Comparison of ENCODE assay signal across 8 cellular contexts in the genomic region with DNA sequence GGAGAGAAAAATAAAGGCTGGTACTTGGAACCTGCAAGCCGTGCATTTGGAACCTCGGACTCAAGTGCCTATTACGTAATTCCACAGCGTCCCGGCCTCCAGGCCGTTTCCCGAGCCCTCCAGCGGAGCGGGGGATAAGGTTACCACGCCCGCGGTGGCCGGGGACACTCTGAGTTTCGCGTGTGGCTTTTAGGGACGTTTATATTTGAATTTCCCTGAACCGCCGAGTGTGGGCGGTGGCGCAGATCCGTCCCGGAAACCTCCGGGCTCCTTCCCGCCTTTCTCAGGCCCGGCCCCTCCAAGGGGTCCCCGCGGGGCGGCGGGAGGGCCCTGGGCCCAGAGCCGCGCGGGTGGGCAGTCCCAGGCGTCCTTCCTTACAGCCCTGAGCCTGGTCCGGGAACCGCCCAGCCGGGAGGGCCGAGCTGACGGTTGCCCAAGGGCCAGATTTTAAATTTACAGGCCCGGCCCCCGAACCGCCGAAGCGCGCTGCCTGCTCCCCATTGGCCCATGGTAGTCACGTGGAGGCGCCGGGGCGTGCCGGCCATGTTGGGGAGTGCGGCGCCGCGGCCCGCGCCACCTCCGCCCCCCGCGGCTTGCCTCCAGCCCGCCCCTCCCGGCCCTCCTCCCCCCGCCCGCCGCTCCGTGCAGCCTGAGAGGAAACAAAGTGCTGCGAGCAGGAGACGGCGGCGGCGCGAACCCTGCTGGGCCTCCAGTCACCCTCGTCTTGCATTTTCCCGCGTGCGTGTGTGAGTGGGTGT. TPM values are rescaled to one million over a fixed set of nuclear protein-coding genes. Genes with fewer than 3 reads are reported as not detected.
DNase-seq lines count a peak whose midpoint lies in the region; ATAC-seq, FAIRE-seq and TF ChIP-seq lines count a peak whose summit lies in the region.

A gene with protein sequence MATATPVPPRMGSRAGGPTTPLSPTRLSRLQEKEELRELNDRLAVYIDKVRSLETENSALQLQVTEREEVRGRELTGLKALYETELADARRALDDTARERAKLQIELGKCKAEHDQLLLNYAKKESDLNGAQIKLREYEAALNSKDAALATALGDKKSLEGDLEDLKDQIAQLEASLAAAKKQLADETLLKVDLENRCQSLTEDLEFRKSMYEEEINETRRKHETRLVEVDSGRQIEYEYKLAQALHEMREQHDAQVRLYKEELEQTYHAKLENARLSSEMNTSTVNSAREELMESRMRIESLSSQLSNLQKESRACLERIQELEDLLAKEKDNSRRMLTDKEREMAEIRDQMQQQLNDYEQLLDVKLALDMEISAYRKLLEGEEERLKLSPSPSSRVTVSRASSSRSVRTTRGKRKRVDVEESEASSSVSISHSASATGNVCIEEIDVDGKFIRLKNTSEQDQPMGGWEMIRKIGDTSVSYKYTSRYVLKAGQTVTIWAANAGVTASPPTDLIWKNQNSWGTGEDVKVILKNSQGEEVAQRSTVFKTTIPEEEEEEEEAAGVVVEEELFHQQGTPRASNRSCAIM (plus strand): TSS at position 638 of the 758 bp plus-strand sequence. CDS start 373 bp downstream, outside the sequence.

- peaks cover 4% of the 10 kb centered on the region for H3K27me3 Mint-ChIP-seq in CD4-positive, CD25-positive, alpha-beta regulatory T cell
- no peaks in the 10 kb centered on the region for H3K27me3 Mint-ChIP-seq in dendritic cell treated with granulocyte-macrophage colony-stimulating factor and Interleukin-4, amounts not matched to agents 40 ng/mL and 50 ng/mL, for 4 days

- H2AFZ ChIP-seq in HepG2 (ENCODE audit: low read length): peak within 1 kb of the TSS; percentile 71

- H4K20me1 ChIP-seq in HepG2 (ENCODE audit: insufficient read depth, low read length): peaks cover 13% of the 10 kb centered on the region

- peaks cover 40% of the 10 kb centered on the region for H3K79me2 ChIP-seq in HepG2 (ENCODE audit: insufficient read depth, low read length)

- DNase-seq in CD4-positive, CD25-positive, alpha-beta regulatory T cell: peak; percentile 89 to 97 (median 94)
- peak; percentile 97 for DNase-seq in NCI-H82 (lab: John Stamatoyannopoulos, UW)
- DNase-seq in activated CD4-positive, alpha-beta T cell treated with anti-CD3 and anti-CD28 coated beads, Interleukin-2, amount 50 U/mL, for 4 hours: peak; percentile 91
- DNase-seq in HepG2 (ENCODE audit: low spot score): peak; percentile 92
- DNase-seq in stimulated activated CD4-positive, alpha-beta T cell treated with anti-CD3 and anti-CD28 coated beads, Interleukin-2, amount 100 ng/mL, for 48 hours: peak; percentile 90 to 93

- H3K36me3 Mint-ChIP-seq in CD4-positive, CD25-positive, alpha-beta regulatory T cell: no peaks in the 10 kb centered on the region
- H3K36me3 Mint-ChIP-seq in dendritic cell treated with granulocyte-macrophage colony-stimulating factor and Interleukin-4, amounts not matched to agents 40 ng/mL and 50 ng/mL, for 4 days (ENCODE audit: low read depth): peaks cover 13% of the 10 kb centered on the region

- peaks cover 0 to 2% (median 0%) of the 10 kb centered on the region in 7 donors for H3K9me3 Mint-ChIP-seq in CD4-positive, CD25-positive, alpha-beta regulatory T cell
- no peaks in the 10 kb centered on the region for H3K9me3 Mint-ChIP-seq in dendritic cell treated with granulocyte-macrophage colony-stimulating factor and Interleukin-4, amounts not matched to agents 40 ng/mL and 50 ng/mL, for 4 days

- intact Hi-C loops in dendritic cell treated with granulocyte-macrophage colony-stimulating factor and Interleukin-4, amounts not matched to agents 40 ng/mL and 50 ng/mL, for 4 days (cut with micrococcal nuclease): loop anchor here (1.0 to 5.0 kb wide), 2 partner anchors 14 to 36 kb away; no protein-coding TSS in a partner anchor
- intact Hi-C loops in HepG2 (cut with micrococcal nuclease; ENCODE audit: unreplicated experiment): loop anchor here (5.0 to 10.0 kb wide), 2 partner anchors 179 to 412 kb away; a partner anchor contains a TSS

- peak; percentile 15; the same call in 1 of the 2 replicates for TF ChIP-seq CTCF in HepG2 (CRISPR knock-in tag; IDR thresholded peaks at IDR 0.05)

- in situ Hi-C loops in HepG2 (cut with HindIII; ENCODE audit: extremely low pct_ligation_motif_present, low pct_unique_long_range_greater_than_20kb): loop anchor here (5.0 to 25.0 kb wide), 2 partner anchors 99 to 439 kb away; no protein-coding TSS in a partner anchor

- H3K27me3 ChIP-seq in CD4-positive, CD25-positive, alpha-beta regulatory T cell (ENCODE audit: control insufficient read depth, insufficient read depth, low read length): no peaks in the 10 kb centered on the region
- no peaks in the 10 kb centered on the region; a peak in 1 of 5 replicates for H3K27me3 ChIP-seq in HepG2 (ENCODE audit: control insufficient read depth in 1 of 2, insufficient read depth in 2 of 2, low read length in 2 of 2)

- H3K4me1 Mint-ChIP-seq in CD4-positive, CD25-positive, alpha-beta regulatory T cell: peaks cover 15 to 40% (median 19%) of the 10 kb centered on the region in 4 donors
- H3K4me1 Mint-ChIP-seq in dendritic cell treated with granulocyte-macrophage colony-stimulating factor and Interleukin-4, amounts not matched to agents 40 ng/mL and 50 ng/mL, for 4 days (ENCODE audit: low read depth): peaks cover 32% of the 10 kb centered on the region

- peak within 1 kb of the TSS; percentile 95 for H3K9ac ChIP-seq in HepG2 (ENCODE audit: insufficient read depth, low read depth, low read length)

- CTCF ChIA-PET in HepG2 (lab: Yijun Ruan, JAX; ENCODE audit: low intra/inter-chr PET ratio, low total read pairs): no interaction called here

- H3K9me3 ChIP-seq in CD4-positive, CD25-positive, alpha-beta regulatory T cell (ENCODE audit: control insufficient read depth in 2 of 2, low read length in 2 of 2): no peaks in the 10 kb centered on the region
- no peaks in the 10 kb centered on the region for H3K9me3 ChIP-seq in HepG2 (ENCODE audit: low read length)

- peaks cover 31% of the 10 kb centered on the region for H3K4me1 ChIP-seq in CD4-positive, CD25-positive, alpha-beta regulatory T cell (ENCODE audit: control insufficient read depth, insufficient read depth, low read length, poor library complexity, severe bottlenecking)
- H3K4me1 ChIP-seq in HepG2 (ENCODE audit: insufficient read depth, low read length): peaks cover 32% of the 10 kb centered on the region

- peak; percentile 77 for ATAC-seq in CD4-positive, CD25-positive, alpha-beta regulatory T cell (ENCODE audit: low read depth in 2 of 2)
- ATAC-seq in GM19452 (IDR thresholded peaks at IDR 0.05; ENCODE audit: unreplicated experiment): peak; percentile 67
- peak; percentile 31 for ATAC-seq in HG03575 (IDR thresholded peaks at IDR 0.05; ENCODE audit: extremely low read depth, insufficient number of reproducible peaks, low FRiP score, unreplicated experiment)
- peak; percentile 85 for ATAC-seq in HepG2

- peak within 1 kb of the TSS; percentile 91 to 98 (median 96) for H3K4me3 Mint-ChIP-seq in CD4-positive, CD25-positive, alpha-beta regulatory T cell
- H3K4me3 Mint-ChIP-seq in dendritic cell treated with granulocyte-macrophage colony-stimulating factor and Interleukin-4, amounts not matched to agents 40 ng/mL and 50 ng/mL, for 4 days: peak within 1 kb of the TSS; percentile 93

- peak within 1 kb of the TSS; percentile 95 for H3K27ac ChIP-seq in CD4-positive, CD25-positive, alpha-beta regulatory T cell (ENCODE audit: insufficient read depth, low read length, poor library complexity, severe bottlenecking)
- peak within 1 kb of the TSS; percentile 95 for H3K27ac ChIP-seq in HepG2 (ENCODE audit: extremely low read length, insufficient read depth, low read length)

- peak within 1 kb of the TSS; percentile 98 for H3K27ac Mint-ChIP-seq in CD4-positive, CD25-positive, alpha-beta regulatory T cell
- H3K27ac Mint-ChIP-seq in dendritic cell treated with granulocyte-macrophage colony-stimulating factor and Interleukin-4, amounts not matched to agents 40 ng/mL and 50 ng/mL, for 4 days: peak within 1 kb of the TSS; percentile 98

- POLR2A ChIA-PET in HepG2 (lab: Yijun Ruan, JAX): interaction anchor here (1.0 to 2.6 kb wide), 8 partner anchors 9 to 253 kb away, joined by 3 to 12 read pairs (median 6); a partner anchor contains a TSS

- BruUV-seq in HepG2 (replicated peaks; lab: Mats Ljungman, UMichigan): no TSS peak

- peak within 1 kb of the TSS; percentile 93 for H3K4me2 ChIP-seq in HepG2 (ENCODE audit: low read depth, low read length)

- H3K4me3 ChIP-seq in CD4-positive, CD25-positive, alpha-beta regulatory T cell (ENCODE audit: low read depth, low read length): peak within 1 kb of the TSS; percentile 92
- H3K4me3 ChIP-seq in HepG2 (replicated peaks in 1 of 3; ENCODE audit: insufficient read depth in 1 of 3, low read depth in 2 of 3, low read length in 3 of 3): peak within 1 kb of the TSS; percentile 88 to 97 (median 91)

- 0% methylated on average over 27 of the region's 74 CpGs for WGBS in HepG2 (ENCODE audit: low lambda C conversion rate)

- no peaks in the 10 kb centered on the region for H3K36me3 ChIP-seq in CD4-positive, CD25-positive, alpha-beta regulatory T cell (ENCODE audit: control insufficient read depth, insufficient read depth, low read length)
- H3K36me3 ChIP-seq in HepG2 (replicated peaks in 1 of 2; ENCODE audit: control insufficient read depth in 1 of 2, insufficient read depth in 2 of 2, low read length in 2 of 2): peaks cover 0 to 5% of the 10 kb centered on the region in 2 experiments; a peak in 1 of 5 replicates

- TF ChIP-seq EP300 in HepG2 (IDR thresholded peaks at IDR 0.05; ENCODE audit: low read depth in 2 of 2, low read length in 2 of 2) (peak; percentile 7 to 29; a peak in 1 of 4 replicates), HepG2 (CRISPR knock-in tag; IDR thresholded peaks at IDR 0.05; ENCODE audit: borderline replicate concordance) (no peak)

- TF ChIP-seq RAD21 in HepG2 (CRISPR knock-in tag; IDR thresholded peaks at IDR 0.05): peak; percentile 36

- FAIRE-seq in HepG2 (lab: Jason Lieb, UNC): no peak

- TF ChIP-seq POLR2A in HepG2 (IDR thresholded peaks at IDR 0.05; ENCODE audit: insufficient read depth in 1 of 2, low read depth in 2 of 2, low read length in 2 of 2): peak; percentile 60 to 78

RNA-seq across cellular contexts. Expression of the gene that starts here (rescaled TPM):
- 52.5 TPM for total RNA-seq in CD4-positive, CD25-positive, alpha-beta regulatory T cell
- polyA plus RNA-seq in CD4-positive, CD25-positive, alpha-beta regulatory T cell: 10 to 100 TPM; 11.5 to 21.9 (median 17.3) TPM
- 159 and 197 TPM in 2 replicates for total RNA-seq in HepG2 (2016; rRNA removed; fragmentation: Illumina TruSeq; extraction: Trizol)
- 24.4 and 30.1 TPM in 2 replicates for total RNA-seq in HepG2 (2016; cell fraction: cytosol; rRNA removed; fragmentation: Illumina TruSeq; extraction: Trizol; ENCODE audit: low read depth)
- total RNA-seq in HepG2 (2016; cell fraction: insoluble cytoplasmic fraction; rRNA removed; fragmentation: Illumina TruSeq; extraction: Trizol): 162 and 188 TPM in 2 replicates
- total RNA-seq in HepG2 (2016; cell fraction: membrane; rRNA removed; fragmentation: Illumina TruSeq; extraction: Trizol): 36.3 and 45.4 TPM in 2 replicates
- 80.6 and 88.8 TPM in 2 replicates for total RNA-seq in HepG2 (2016; cell fraction: nucleus; rRNA removed; fragmentation: Illumina TruSeq; extraction: Trizol)
- 9.9 and 12.5 TPM in 2 replicates for polyA plus RNA-seq in HepG2 (2011; rRNA removed)
- polyA plus RNA-seq in HepG2 (2011; cell fraction: cytosol; rRNA removed): 8.1 and 13.8 TPM in 2 replicates
- 14.2 and 19.9 TPM in 2 replicates for polyA plus RNA-seq in HepG2 (2011; cell fraction: nucleus; rRNA removed)
- polyA plus RNA-seq in HepG2 (2012): 25.9 and 47.7 TPM in 2 replicates
- polyA plus RNA-seq in HepG2 (2016; cell fraction: cytosol; fragmentation: Illumina TruSeq; extraction: Trizol; ENCODE audit: low read depth): 4.3 and 4.9 TPM in 2 replicates
- polyA plus RNA-seq in HepG2 (2016; cell fraction: insoluble cytoplasmic fraction; fragmentation: Illumina TruSeq; extraction: Trizol; ENCODE audit: low read depth): 152 and 154 TPM in 2 replicates
- 12.8 and 14.1 TPM in 2 replicates for polyA plus RNA-seq in HepG2 (2016; cell fraction: membrane; fragmentation: Illumina TruSeq; extraction: Trizol; ENCODE audit: low read depth)
- 79.0 and 82.9 TPM in 2 replicates for polyA plus RNA-seq in HepG2 (2016; cell fraction: nucleus; fragmentation: Illumina TruSeq; extraction: Trizol; ENCODE audit: insufficient read depth, low read depth)
- polyA minus RNA-seq in HepG2 (2011; rRNA and poly(A)+ RNA removed; ENCODE audit: low replicate concordance): 17.8 and 31.3 TPM in 2 replicates
- 15.0 and 18.4 TPM in 2 replicates for polyA minus RNA-seq in HepG2 (2011; cell fraction: cytosol; rRNA and poly(A)+ RNA removed)
- polyA minus RNA-seq in HepG2 (2011; cell fraction: nucleus; rRNA and poly(A)+ RNA removed): 15.9 and 17.9 TPM in 2 replicates

Comparison
In these comparisons a context has a peak if more than half of its experiments do, and no peak if none do; other contexts are left out.
1. Peak in every context shown above with its lines: DNase-seq, ATAC-seq, H3K4me3 ChIP-seq and H3K27ac ChIP-seq.
2. ATAC-seq: peak in every context shown above with its lines; median percentile 85 in HepG2; 77 in CD4-positive, CD25-positive, alpha-beta regulatory T cell; 67 in GM19452; 31 in HG03575.